16 cellular contexts compared by ENCODE assay signal in the genomic region with DNA sequence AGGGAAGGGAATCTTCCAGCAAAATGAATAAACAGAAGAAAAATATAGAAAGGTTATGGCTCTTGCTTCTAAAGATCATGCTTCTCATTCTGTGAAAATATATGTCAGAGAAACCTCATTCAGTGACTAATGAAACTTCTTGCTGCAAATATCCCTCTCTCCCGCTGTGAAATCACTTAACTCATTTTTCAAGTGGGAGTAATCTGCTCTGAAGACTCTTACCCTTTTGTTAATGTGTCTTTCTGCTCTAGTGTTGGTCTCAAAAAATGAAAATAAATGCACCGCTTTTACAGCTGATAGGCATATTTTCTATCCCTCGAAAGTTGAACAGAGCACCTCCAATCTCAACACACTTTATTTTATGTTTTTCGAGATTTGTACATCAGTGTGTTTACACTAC.
DNase-seq lines count a peak whose midpoint lies in the region; ATAC-seq, FAIRE-seq and TF ChIP-seq lines count a peak whose summit lies in the region.
"Had no signal": no experiment of that assay in that cellular context is flagged by ENCODE, and none has a peak within 500 bp of the region (broad histone marks: within the 10 kb centered on the region; RNA-seq: fewer than 3 reads in every experiment).

No MANE protein-coding gene starts in this region.

- H3K36me3 ChIP-seq in PC-9 (ENCODE audit: low read depth) = no peaks in the 10 kb centered on the region
- H3K36me3 ChIP-seq: HAP-1, SJCRH30 had no signal

- H3K27ac ChIP-seq in PC-9 = no peak overlapping the region
- H3K27ac ChIP-seq: GM23248, SJCRH30 had no signal

- intact Hi-C loops in PC-9 (cut with micrococcal nuclease; ENCODE audit: unreplicated experiment) = no loop called here

- no peaks in the 10 kb centered on the region for H4K20me1 ChIP-seq in PC-9 (ENCODE audit: insufficient read depth)

- H3K4me3 ChIP-seq in PC-9 = no peak overlapping the region
- H3K4me3 ChIP-seq: GM23248, HAP-1, K562, SJCRH30 had no signal

- BruUV-seq in PC-9 (replicated peaks; lab: Mats Ljungman, UMichigan) = no TSS peak

- no peaks in the 10 kb centered on the region for H3K79me2 ChIP-seq in PC-9 (ENCODE audit: low read depth)

- FAIRE-seq in urothelium cell line (lab: Jason Lieb, UNC) = no peak
- FAIRE-seq: G401.6, K562 had no signal

- no peak overlapping the region for H2AFZ ChIP-seq in PC-9
- H2AFZ ChIP-seq: GM23248 had no signal

- H3K27me3 ChIP-seq in PC-9 (ENCODE audit: insufficient read depth, low read depth) = no peaks in the 10 kb centered on the region
- H3K27me3 ChIP-seq: SJCRH30 had no signal

- CTCF ChIA-PET in PC-9 (lab: Charles Lee) = no interaction called here

- no peak for TF ChIP-seq CTCF in PC-9 (conservative IDR thresholded peaks at IDR 0.05)

- no peaks in the 10 kb centered on the region for H3F3A ChIP-seq in PC-9 (ENCODE audit: insufficient read depth, low read depth)

- no peaks in the 10 kb centered on the region for H3K9me2 ChIP-seq in PC-9 (ENCODE audit: insufficient read depth)

- H3K4me1 ChIP-seq in PC-9 (replicated peaks; ENCODE audit: insufficient read depth) = no peaks in the 10 kb centered on the region
- H3K4me1 ChIP-seq: HAP-1, SJCRH30 had no signal

- POLR2A ChIA-PET in PC-9 (lab: Charles Lee; ENCODE audit: unreplicated experiment) = no interaction called here

- no peak overlapping the region for H3K4me2 ChIP-seq in PC-9

- ATAC-seq in GM21360 (IDR thresholded peaks at IDR 0.05; ENCODE audit: unreplicated experiment) (no peak), HG03139 (IDR thresholded peaks at IDR 0.05; ENCODE audit: unreplicated experiment) (no peak)
- ATAC-seq: K562, Panc1 had no signal

- no peaks in the 10 kb centered on the region for H3K9me3 ChIP-seq in PC-9 (ENCODE audit: insufficient read depth, low read depth)
- H3K9me3 ChIP-seq: HAP-1, SJCRH30 had no signal

- DNase-seq in NCI-H1092 (lab: John Stamatoyannopoulos, UW) (peak; percentile 8), NCI-H187 treated with DMSO at 0.1 percent for 48 hours (lab: John Stamatoyannopoulos, UW) (peak; percentile 68), NCI-H69 (lab: John Stamatoyannopoulos, UW) (peak; percentile 17), urothelium cell line (ENCODE audit: low spot score) (no peak), PC-9 (no peak)
- DNase-seq: GM23248, NCI-H1436, NCI-H2029 treated with DMSO at 0.1 percent for 48 hours, NCI-H226, SJCRH30 had no signal

Comparison
In these comparisons a context has a peak if more than half of its experiments do, and no peak if none do; other contexts are left out.
1. DNase-seq: peak in NCI-H1092 (single experiment), NCI-H187 treated with DMSO at 0.1 percent for 48 hours (single experiment) and NCI-H69 (single experiment); none in urothelium cell line (single experiment) and PC-9 (0 of 2).